Comparison of ENCODE assay signal across 14 cellular contexts in the genomic region with DNA sequence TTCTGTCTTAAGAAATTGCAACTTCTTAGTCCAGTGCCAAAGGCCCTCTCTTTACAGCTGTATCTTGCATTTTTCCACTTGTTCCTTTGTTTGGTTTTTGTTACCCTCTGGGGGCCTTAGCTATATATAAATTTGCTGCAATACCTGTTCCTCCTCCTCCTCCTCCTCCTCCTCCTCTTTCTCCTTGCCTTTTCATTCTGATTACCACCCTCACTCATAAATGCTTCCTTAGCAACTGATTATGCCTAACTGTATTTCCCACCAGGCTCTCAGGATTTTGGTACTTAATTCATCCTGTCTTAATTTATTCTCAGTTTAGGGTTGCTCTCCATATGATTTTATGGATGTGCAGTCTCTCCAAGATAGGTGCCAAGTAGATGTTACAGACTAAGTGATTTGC.
"Had no signal": no experiment of that assay in that cellular context is flagged by ENCODE, and none has a peak within 500 bp of the region (broad histone marks: within the 10 kb centered on the region; RNA-seq: fewer than 3 reads in every experiment).

No MANE protein-coding gene starts in this region.

- H3K9me3 ChIP-seq: heart left ventricle, mucosa of descending colon had no signal

- H3K4me2 ChIP-seq: smooth muscle cell had no signal

- H3K27me3 Mint-ChIP-seq: naive thymus-derived CD8-positive, alpha-beta T cell had no signal

- ATAC-seq: esophagus mucosa; left colon; mucosa of descending colon; naive thymus-derived CD8-positive, alpha-beta T cell; right cardiac atrium had no signal

- H3K4me3 ChIP-seq: heart left ventricle, mucosa of descending colon, smooth muscle cell had no signal

- DNase-seq: effector memory CD4-positive, alpha-beta T cell; heart left ventricle; hippocampal formation; left colon; mammary epithelial cell; mucosa of descending colon; naive thymus-derived CD8-positive, alpha-beta T cell; right cardiac atrium; stimulated activated CD4-positive, alpha-beta T cell treated with anti-CD3 and anti-CD28 coated beads, Interleukin-2, amount 100 ng/mL, for 48 hours; stimulated activated naive CD4-positive, alpha-beta T cell treated with Interleukin-2 at 50 U/mL for 16 hours; trophoblast cell had no signal

- H3K9me3 Mint-ChIP-seq: naive thymus-derived CD8-positive, alpha-beta T cell; neural crest cell had no signal

- H3K4me3 Mint-ChIP-seq: naive thymus-derived CD8-positive, alpha-beta T cell; neural crest cell had no signal

- H3K36me3 ChIP-seq: heart left ventricle had no signal

- H3K27me3 ChIP-seq: heart left ventricle had no signal
